Comparison of ENCODE assay signal across 23 cellular contexts in genomic region chr7:118239014-118239413, GRCh38. TPM values are rescaled to one million over a fixed set of nuclear protein-coding genes. Genes with fewer than 3 reads are reported as not detected.
"Had no signal": no experiment of that assay in that cellular context is flagged by ENCODE, and none has a peak within 500 bp of the region (broad histone marks: within the 10 kb centered on the region; RNA-seq: fewer than 3 reads in every experiment).

No MANE protein-coding gene starts in this region.

- H3K9me3 ChIP-seq: Peyer's patch, SJCRH30, SK-N-SH had no signal

- H3K4me1 ChIP-seq: Peyer's patch, SJCRH30 had no signal

- H3K4me2 ChIP-seq: SK-N-SH had no signal

- H3K9ac ChIP-seq: SK-N-SH had no signal

- H3K4me3 ChIP-seq: cardiac muscle cell, Peyer's patch, SJCRH30 had no signal

- DNase-seq: activated CD4-positive, alpha-beta memory T cell treated with anti-CD3 and anti-CD28 coated beads for 36 hours; activated CD4-positive, alpha-beta T cell treated with anti-CD3 and anti-CD28 coated beads, Interleukin-2, amount 10 ng/mL, durations not matched to agents 7 days and 5 days; activated CD4-positive, CD25-positive, alpha-beta regulatory T cell; activated CD8-positive, alpha-beta memory T cell treated with anti-CD3 and anti-CD28 coated beads for 24 hours; activated gamma-delta T cell treated with Interleukin-2 at 50 U/mL for 16 hours; activated naive CD4-positive, alpha-beta T cell treated with anti-CD3 and anti-CD28 coated beads, Interleukin-2, amount 10 ng/mL, durations not matched to agents 7 days and 5 days; activated naive CD8-positive, alpha-beta T cell treated with anti-CD3 and anti-CD28 coated beads for 36 hours; activated T-cell treated with anti-CD3 and anti-CD28 coated beads, Interleukin-2, amount 50 U/mL, for 4 hours; brain microvascular endothelial cell; Karpas-422; MM.1S; NCI-H1105; NCI-H1436 treated with DMSO at 0.1 percent for 48 hours; NCI-H187; NCI-H2081; NCI-H510A treated with DMSO at 0.1 percent for 48 hours; NK-92 treated with Interleukin-12 subunit alpha and Interleukin-12 subunit beta, amount 100 ng/mL, for 24 hours; Peyer's patch; Right ventricle myocardium superior; SJCRH30; SK-N-SH had no signal

- ATAC-seq: activated T-cell treated with anti-CD3 and anti-CD28 coated beads, Interleukin-2, amount 50 U/mL, for 4 hours had no signal

- H3K27me3 ChIP-seq: brain microvascular endothelial cell, cardiac muscle cell, Peyer's patch, SJCRH30 had no signal

- H3K27ac ChIP-seq: brain microvascular endothelial cell, cardiac muscle cell, Peyer's patch, RWPE1, SJCRH30 had no signal

- H3K36me3 ChIP-seq: brain microvascular endothelial cell, cardiac muscle cell, Peyer's patch, SJCRH30 had no signal

RNA-seq across cellular contexts. Expression of gene ANKRD7, which starts 14.5 kb away (rescaled TPM):
- total RNA-seq: activated CD4-positive, alpha-beta memory T cell treated with anti-CD3 and anti-CD28 coated beads for 36 hours; activated CD4-positive, alpha-beta T cell treated with anti-CD3 and anti-CD28 coated beads, Interleukin-2, amount 10 ng/mL, durations not matched to agents 7 days and 5 days; Peyer's patch had no signal
- polyA plus RNA-seq: cardiac muscle cell had no signal
